In the genomic region with DNA sequence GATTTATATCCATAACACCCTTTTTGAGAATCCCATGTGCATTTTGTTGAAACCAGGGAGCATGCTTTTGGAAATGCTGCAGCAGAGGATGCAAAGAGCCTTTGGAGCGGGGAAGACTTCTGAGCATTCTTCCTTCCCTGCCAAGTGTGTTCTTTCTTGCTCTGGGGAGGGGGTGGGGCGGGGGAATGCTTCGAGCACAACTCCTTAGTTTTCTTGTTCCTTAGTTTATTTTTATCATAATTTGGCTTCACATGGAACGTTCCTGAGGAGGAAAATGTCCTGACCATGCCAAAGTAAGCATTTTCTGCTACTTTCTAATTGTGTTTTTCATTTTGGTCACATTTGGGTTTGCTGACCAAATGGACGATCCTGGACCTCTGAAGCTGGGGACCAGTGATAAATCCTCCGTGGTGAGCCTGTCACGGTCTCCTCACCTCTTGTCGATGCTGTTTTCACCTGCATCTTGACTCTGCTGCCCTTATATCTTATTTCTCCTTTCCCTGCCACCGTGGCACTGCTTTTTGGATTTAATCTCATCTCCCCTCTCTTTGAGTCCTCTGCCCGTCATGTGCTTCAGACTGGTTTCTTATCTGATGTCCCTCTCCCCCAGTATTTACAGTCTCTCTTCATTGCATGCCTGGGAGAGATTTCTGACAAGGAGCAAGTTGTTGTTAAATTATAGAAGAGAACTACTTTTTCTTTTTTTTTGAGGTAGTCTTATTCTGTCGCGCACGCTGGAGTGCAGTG, we compare ENCODE assay signal across 10 cellular contexts. TPM values are rescaled to one million over a fixed set of nuclear protein-coding genes. Genes with fewer than 3 reads are reported as not detected.
A peak's percentile ranks its signal among the peaks of the same experiment; 100 is the strongest.
DNase-seq lines count a peak whose midpoint lies in the region; ATAC-seq and TF ChIP-seq lines count a peak whose summit lies in the region.
"Had no signal": no experiment of that assay in that cellular context is flagged by ENCODE, and none has a peak within 500 bp of the region (broad histone marks: within the 10 kb centered on the region; RNA-seq: fewer than 3 reads in every experiment).

No MANE protein-coding gene starts in this region.

- H3K27me3 ChIP-seq in CD8-positive, alpha-beta memory T cell (ENCODE audit: insufficient read depth, low read length, poor library complexity, severe bottlenecking), result no peaks in the 10 kb centered on the region
- no peaks in the 10 kb centered on the region for H3K27me3 ChIP-seq in MM.1S (replicated peaks; ENCODE audit: insufficient read depth, low read length)
- no peaks in the 10 kb centered on the region for H3K27me3 ChIP-seq in neural cell (ENCODE audit: insufficient read depth, low read depth, low read length)

- DNase-seq in CD8-positive, alpha-beta memory T cell, result no peak
- DNase-seq in MM.1S (no peak), chondrocyte (ENCODE audit: low spot score) (no peak), DMS 273 (lab: John Stamatoyannopoulos, UW; ENCODE audit: unreplicated experiment) (no peak), DMS53 (lab: John Stamatoyannopoulos, UW) (no peak)
- no peak for DNase-seq in NK-92 treated with Interleukin-12 subunit alpha and Interleukin-12 subunit beta, amount 100 ng/mL, for 24 hours (lab: John Stamatoyannopoulos, UW)
- DNase-seq: NCI-H1105 treated with DMSO at 0.1 percent for 48 hours, T-helper 9 cell had no signal

- TF ChIP-seq RAD21 in neural cell (conservative IDR thresholded peaks at IDR 0.05), result no peak

- no peaks in the 10 kb centered on the region for H3K9me2 ChIP-seq in MM.1S (replicated peaks; ENCODE audit: insufficient read depth, low read length)
- no peaks in the 10 kb centered on the region for H3K9me2 ChIP-seq in neural cell (ENCODE audit: insufficient read depth, low read length)

- TF ChIP-seq CTCF in MM.1S (IDR thresholded peaks at IDR 0.05; ENCODE audit: low read length), result no peak
- no peak for TF ChIP-seq CTCF in chondrocyte (IDR thresholded peaks at IDR 0.05)
- no peak for TF ChIP-seq CTCF in neural cell (IDR thresholded peaks at IDR 0.05; ENCODE audit: poor library complexity, severe bottlenecking)

- peaks cover 22 to 36% (median 32%) of the 10 kb centered on the region in 3 donors for H3K4me1 Mint-ChIP-seq in CD8-positive, alpha-beta memory T cell
- H3K4me1 Mint-ChIP-seq in chondrocyte (ENCODE audit: low read depth), result peaks cover 75% of the 10 kb centered on the region

- H3K9ac ChIP-seq in MM.1S (ENCODE audit: low read length) (no peak overlapping the region), neural cell (ENCODE audit: low read length) (no peak overlapping the region)

- H3K9me3 ChIP-seq in CD8-positive, alpha-beta memory T cell (ENCODE audit: low read length), result no peaks in the 10 kb centered on the region
- H3K9me3 ChIP-seq in MM.1S (replicated peaks; ENCODE audit: insufficient read depth, low read length), result no peaks in the 10 kb centered on the region
- H3K9me3 ChIP-seq in neural cell (ENCODE audit: low read length), result no peaks in the 10 kb centered on the region

- H3K79me2 ChIP-seq in MM.1S (ENCODE audit: low read length), result peaks cover 69% of the 10 kb centered on the region
- peaks cover 29% of the 10 kb centered on the region for H3K79me2 ChIP-seq in neural cell (replicated peaks; ENCODE audit: insufficient read depth, low read length)

- no peak for ATAC-seq in GM19463 (IDR thresholded peaks at IDR 0.05; ENCODE audit: unreplicated experiment)

- H3F3A ChIP-seq in MM.1S (ENCODE audit: insufficient read depth, low read length), result 0 out of 2 replicates have a peak, but pooled peaks cover 6% of the 10 kb centered on the region
- H3F3A ChIP-seq in neural cell (ENCODE audit: insufficient read depth, low read length, poor library complexity, severe bottlenecking), result peaks cover 6% of the 10 kb centered on the region

- no peak overlapping the region for H3K27ac ChIP-seq in CD8-positive, alpha-beta memory T cell (ENCODE audit: low read depth, low read length)
- H3K27ac ChIP-seq in MM.1S (ENCODE audit: low read length) (no peak overlapping the region), neural cell (ENCODE audit: low read length) (no peak overlapping the region)

- no peak for TF ChIP-seq EP300 in neural cell (conservative IDR thresholded peaks at IDR 0.05; ENCODE audit: poor library complexity, severe bottlenecking)

- peaks cover 10 to 41% (median 19%) of the 10 kb centered on the region in 3 donors for H3K36me3 Mint-ChIP-seq in CD8-positive, alpha-beta memory T cell
- H3K36me3 Mint-ChIP-seq in chondrocyte (ENCODE audit: low read depth), result peaks cover 23% of the 10 kb centered on the region

- H3K4me2 ChIP-seq in MM.1S (ENCODE audit: low read depth, low read length) (peak overlapping the region; percentile 93), neural cell (ENCODE audit: low read length) (peak overlapping the region; percentile 94)

- H3K9me3 Mint-ChIP-seq in CD8-positive, alpha-beta memory T cell, result no peaks in the 10 kb centered on the region
- no peaks in the 10 kb centered on the region for H3K9me3 Mint-ChIP-seq in chondrocyte (ENCODE audit: low read depth)

- H3K27ac Mint-ChIP-seq in CD8-positive, alpha-beta memory T cell, result peak overlapping the region in 5 of 8 donors; percentile 5 to 94 (median 60)
- peak overlapping the region; percentile 89 for H3K27ac Mint-ChIP-seq in chondrocyte (ENCODE audit: unreplicated experiment)

- POLR2A ChIA-PET in CD8-positive, alpha-beta memory T cell (lab: Charles Lee), result no interaction called here

- no peak overlapping the region for H3K4me3 ChIP-seq in CD8-positive, alpha-beta memory T cell (ENCODE audit: low read length)
- H3K4me3 ChIP-seq in MM.1S (ENCODE audit: low read length) (peak overlapping the region; percentile 85; the same call in 1 of the 2 replicates), neural cell (ENCODE audit: low read length) (peak overlapping the region; percentile 88)

- peak overlapping the region; percentile 36 to 78 (median 38) for H3K4me3 Mint-ChIP-seq in CD8-positive, alpha-beta memory T cell
- H3K4me3 Mint-ChIP-seq in chondrocyte (ENCODE audit: unreplicated experiment), result peak overlapping the region; percentile 92

- peaks cover 27% of the 10 kb centered on the region for H3K4me1 ChIP-seq in CD8-positive, alpha-beta memory T cell (ENCODE audit: insufficient read depth, low read length)
- H3K4me1 ChIP-seq in MM.1S (ENCODE audit: low read length), result peaks cover 14% of the 10 kb centered on the region

- H4K20me1 ChIP-seq in MM.1S (ENCODE audit: insufficient read depth, low read length) (peaks cover 20% of the 10 kb centered on the region; the same call in 1 of the 2 replicates), neural cell (ENCODE audit: insufficient read depth) (no peaks in the 10 kb centered on the region)

- H3K36me3 ChIP-seq in CD8-positive, alpha-beta memory T cell (ENCODE audit: insufficient read depth, low read length), result peaks cover 28% of the 10 kb centered on the region
- peaks cover 28% of the 10 kb centered on the region for H3K36me3 ChIP-seq in MM.1S (replicated peaks; ENCODE audit: insufficient read depth, low read length)
- H3K36me3 ChIP-seq in neural cell (ENCODE audit: insufficient read depth, low read length), result peaks cover 4% of the 10 kb centered on the region

- CTCF ChIA-PET in CD8-positive, alpha-beta memory T cell (lab: Charles Lee), result interaction anchor here (8.1 kb wide), 1 partner anchor 22 kb away, joined by 41 read pairs; no protein-coding TSS in a partner anchor

- H2AFZ ChIP-seq in MM.1S (ENCODE audit: low read length) (no peak overlapping the region), neural cell (ENCODE audit: low read depth, low read length) (no peak overlapping the region)

- H3K27me3 Mint-ChIP-seq in CD8-positive, alpha-beta memory T cell, result no peaks in the 10 kb centered on the region
- H3K27me3 Mint-ChIP-seq in chondrocyte (ENCODE audit: low read depth), result no peaks in the 10 kb centered on the region

TF ChIP-seq in neural cell, 6 proteins besides CTCF, POLR2A, EP300 and RAD21:
- TF ChIP-seq SMC3 (conservative IDR thresholded peaks at IDR 0.05; ENCODE audit: poor library complexity) (no peak), POLR2AphosphoS5 (IDR thresholded peaks at IDR 0.05) (no peak), TAF1 (IDR thresholded peaks at IDR 0.05; ENCODE audit: low read depth) (no peak)

RNA-seq across cellular contexts. Expression of a gene that starts 2.4 kb away (rescaled TPM):
- 100 to 1,000 TPM; 151 to 156 TPM for total RNA-seq in CD8-positive, alpha-beta memory T cell
- polyA plus RNA-seq in CD8-positive, alpha-beta memory T cell, result 15.5 TPM
- total RNA-seq in chondrocyte, result 40.2 to 84.5 TPM (median 79.4 TPM) in 3 replicates
- 55.2 and 76.1 TPM in 2 replicates for polyA plus RNA-seq in neural cell
- polyA minus RNA-seq in neural cell, result 46.5 and 56.6 TPM in 2 replicates

RNA-seq across cellular contexts. Expression of a gene that starts 39.6 kb away (rescaled TPM):
- under 1 TPM in 1 of 2 experiments, not detected in 1; 0.09 TPM for total RNA-seq in CD8-positive, alpha-beta memory T cell
- 0.44 TPM for polyA plus RNA-seq in CD8-positive, alpha-beta memory T cell
- total RNA-seq in chondrocyte, result 0.25 to 0.48 TPM in 2 of 3 replicates, not detected in the other
- polyA plus RNA-seq in neural cell, result 0.26 and 1.8 TPM in 2 replicates
- polyA minus RNA-seq in neural cell, result 1.5 and 2.7 TPM in 2 replicates
